In genomic region chr15:78148392-78149067, GRCh38 we compare ENCODE assay signal across 8 cellular contexts. TPM values are rescaled to one million over a fixed set of nuclear protein-coding genes. Genes with fewer than 3 reads are reported as not detected.
A peak's percentile ranks its signal among the peaks of the same experiment; 100 is the strongest.
DNase-seq lines count a peak whose midpoint lies in the region; ATAC-seq lines count a peak whose summit lies in the region.

No MANE protein-coding gene starts in this region.

- intact Hi-C loops in right cardiac atrium (cut with DNase I) = no loop called here

- peak; percentile 3 to 12 for ATAC-seq in activated T-cell treated with anti-CD3 and anti-CD28 coated beads, Interleukin-2, amount 50 U/mL, for 72 hours (replicated peaks in 1 of 2)
- ATAC-seq in right cardiac atrium = peak in 1 of 2 donors; percentile 4
- ATAC-seq in stimulated activated naive CD8-positive, alpha-beta T cell treated with anti-CD3 and anti-CD28 coated beads, Interleukin-15, amount 100 ng/mL, for 72 hours = peak; percentile 3
- no peak for ATAC-seq in HG03108 (IDR thresholded peaks at IDR 0.05; ENCODE audit: unreplicated experiment)
- no peak for ATAC-seq in HG02798 (IDR thresholded peaks at IDR 0.05; ENCODE audit: poor library complexity, unreplicated experiment)

- peaks cover 0 to 4% of the 10 kb centered on the region in 2 donors for H3K36me3 Mint-ChIP-seq in activated T-cell treated with anti-CD3 and anti-CD28 coated beads, Interleukin-2, amount 50 U/mL, for 72 hours (ENCODE audit: insufficient read depth in 2 of 2)

- H3K9ac ChIP-seq in SK-N-MC (ENCODE audit: insufficient read length) = peak overlapping the region; percentile 83

- H3K27me3 ChIP-seq in right cardiac atrium (ENCODE audit: control insufficient read depth, insufficient read depth) = no peaks in the 10 kb centered on the region

- no peaks in the 10 kb centered on the region for H3K36me3 ChIP-seq in SK-N-MC (ENCODE audit: insufficient read depth, low read length)

- H3K9me3 Mint-ChIP-seq in activated T-cell treated with anti-CD3 and anti-CD28 coated beads, Interleukin-2, amount 50 U/mL, for 72 hours = no peaks in the 10 kb centered on the region
- H3K9me3 Mint-ChIP-seq in stimulated activated naive CD8-positive, alpha-beta T cell treated with anti-CD3 and anti-CD28 coated beads, Interleukin-15, amount 100 ng/mL, for 72 hours = no peaks in the 10 kb centered on the region

- H3K27ac Mint-ChIP-seq in activated T-cell treated with anti-CD3 and anti-CD28 coated beads, Interleukin-2, amount 50 U/mL, for 72 hours = peak overlapping the region; percentile 99
- H3K27ac Mint-ChIP-seq in stimulated activated naive CD8-positive, alpha-beta T cell treated with anti-CD3 and anti-CD28 coated beads, Interleukin-15, amount 100 ng/mL, for 72 hours = peak overlapping the region; percentile 88 to 96

- WGBS in right cardiac atrium = 19% methylated on average over 14 of the region's 14 CpGs

- H3K4me1 ChIP-seq in right cardiac atrium (ENCODE audit: control insufficient read depth, insufficient read depth, low read length) = peaks cover 7% of the 10 kb centered on the region

- H3K4me3 ChIP-seq in SK-N-MC (peak overlapping the region; percentile 86), right cardiac atrium (ENCODE audit: low read length) (peak overlapping the region; percentile 93)

- H3K4me3 Mint-ChIP-seq in activated T-cell treated with anti-CD3 and anti-CD28 coated beads, Interleukin-2, amount 50 U/mL, for 72 hours = peak overlapping the region; percentile 93
- peak overlapping the region; percentile 90 to 98 for H3K4me3 Mint-ChIP-seq in stimulated activated naive CD8-positive, alpha-beta T cell treated with anti-CD3 and anti-CD28 coated beads, Interleukin-15, amount 100 ng/mL, for 72 hours

- H3K9me3 ChIP-seq in SK-N-MC (ENCODE audit: low read depth, low read length) (no peaks in the 10 kb centered on the region), right cardiac atrium (ENCODE audit: control insufficient read depth, low read length) (no peaks in the 10 kb centered on the region)

- DNase-seq in activated T-cell treated with anti-CD3 and anti-CD28 coated beads, Interleukin-2, amount 50 U/mL, for 72 hours = no peak
- no peak for DNase-seq in activated T-cell treated with anti-CD3 and anti-CD28 coated beads, Interleukin-2, amount 50 U/mL, for 48 hours
- no peak for DNase-seq in SK-N-MC (ENCODE audit: low read depth, low spot score)
- peak in 1 of 3 donors; percentile 42 for DNase-seq in right cardiac atrium
- DNase-seq in stimulated activated naive CD8-positive, alpha-beta T cell treated with anti-CD3 and anti-CD28 coated beads, Interleukin-15, amount 100 ng/mL, for 72 hours = no peak
- DNase-seq in RKO (ENCODE audit: low spot score) = no peak

- H3K27ac ChIP-seq in SK-N-MC (no peak overlapping the region), right cardiac atrium (ENCODE audit: low read length) (peak overlapping the region; percentile 46)

- H3K4me1 Mint-ChIP-seq in activated T-cell treated with anti-CD3 and anti-CD28 coated beads, Interleukin-2, amount 50 U/mL, for 72 hours (ENCODE audit: low read depth) = peaks cover 45% of the 10 kb centered on the region
- H3K4me1 Mint-ChIP-seq in stimulated activated naive CD8-positive, alpha-beta T cell treated with anti-CD3 and anti-CD28 coated beads, Interleukin-15, amount 100 ng/mL, for 72 hours = peaks cover 45% of the 10 kb centered on the region

- H3K27me3 Mint-ChIP-seq in activated T-cell treated with anti-CD3 and anti-CD28 coated beads, Interleukin-2, amount 50 U/mL, for 72 hours (ENCODE audit: low read depth) = no peaks in the 10 kb centered on the region
- H3K27me3 Mint-ChIP-seq in stimulated activated naive CD8-positive, alpha-beta T cell treated with anti-CD3 and anti-CD28 coated beads, Interleukin-15, amount 100 ng/mL, for 72 hours = no peaks in the 10 kb centered on the region

RNA-seq across cellular contexts. Expression of gene IDH3A, which starts 0.6 kb away (rescaled TPM):
- 10 to 100 TPM; 83.6 to 92.7 TPM for total RNA-seq in activated T-cell treated with anti-CD3 and anti-CD28 coated beads, Interleukin-2, amount 50 U/mL, for 72 hours
- total RNA-seq in right cardiac atrium = 100 to 1,000 TPM; 288 to 523 (median 472) TPM
- 193 TPM for polyA plus RNA-seq in right cardiac atrium

RNA-seq across cellular contexts. Expression of gene CIB2, which starts 17.3 kb away (rescaled TPM):
- 1 to 10 TPM; 3.2 to 3.8 TPM for total RNA-seq in activated T-cell treated with anti-CD3 and anti-CD28 coated beads, Interleukin-2, amount 50 U/mL, for 72 hours
- 10 to 100 TPM; 59.0 to 76.3 (median 64.5) TPM for total RNA-seq in right cardiac atrium
- polyA plus RNA-seq in right cardiac atrium = 55.0 TPM

RNA-seq across cellular contexts. Expression of gene SH2D7, which starts 56.2 kb away (rescaled TPM):
- not detected for total RNA-seq in activated T-cell treated with anti-CD3 and anti-CD28 coated beads, Interleukin-2, amount 50 U/mL, for 72 hours
- total RNA-seq in right cardiac atrium = not detected
- 0.02 TPM for polyA plus RNA-seq in right cardiac atrium

Comparison
In these comparisons a context has a peak if more than half of its experiments do, and no peak if none do; other contexts are left out.
1. ATAC-seq: peak in activated T-cell treated with anti-CD3 and anti-CD28 coated beads, Interleukin-2, amount 50 U/mL, for 72 hours (2 of 2) and stimulated activated naive CD8-positive, alpha-beta T cell treated with anti-CD3 and anti-CD28 coated beads, Interleukin-15, amount 100 ng/mL, for 72 hours (single experiment); none in HG03108 (single experiment) and HG02798 (single experiment).
2. RNA of gene CIB2, which starts 17.3 kb away (total RNA-seq): 59.0 to 76.3 TPM in right cardiac atrium; 3.2 to 3.8 TPM in activated T-cell treated with anti-CD3 and anti-CD28 coated beads, Interleukin-2, amount 50 U/mL, for 72 hours; every median in the first group is over 10 times any median in the second.